17 cellular contexts compared by ENCODE assay signal in genomic region chr1:61451214-61451968, GRCh38.
DNase-seq lines count a peak whose midpoint lies in the region; ATAC-seq, FAIRE-seq and TF ChIP-seq lines count a peak whose summit lies in the region.
"Had no signal": no experiment of that assay in that cellular context is flagged by ENCODE, and none has a peak within 500 bp of the region (broad histone marks: within the 10 kb centered on the region; RNA-seq: fewer than 3 reads in every experiment).

No MANE protein-coding gene starts in this region.

- H3K4me3 ChIP-seq in IMR-90 (ENCODE audit: insufficient read depth, low read depth, low read length) (no peak overlapping the region), astrocyte (ENCODE audit: insufficient read depth, low read depth, low read length) (no peak overlapping the region), smooth muscle cell (no peak overlapping the region), WERI-Rb-1 (ENCODE audit: low read depth, low read length) (no peak overlapping the region), left lung (no peak overlapping the region)

- no peak overlapping the region for H4K5ac ChIP-seq in IMR-90 (ENCODE audit: low read depth, low read length)

- no peaks in the 10 kb centered on the region for H3K79me2 ChIP-seq in astrocyte (ENCODE audit: insufficient read depth, low read length)
- H3K79me2 ChIP-seq in smooth muscle cell (ENCODE audit: low read depth) = no peaks in the 10 kb centered on the region

- no peak overlapping the region for H4K8ac ChIP-seq in IMR-90 (ENCODE audit: low read depth in 2 of 2, low read length in 2 of 2)

- H3K9me3 Mint-ChIP-seq in astrocyte (ENCODE audit: unreplicated experiment) = no peaks in the 10 kb centered on the region
- H3K9me3 Mint-ChIP-seq: endodermal cell; stimulated activated effector memory CD8-positive, alpha-beta T cell treated with anti-CD3 and anti-CD28 coated beads, Interleukin-12 subunit alpha, Interleukin-12 subunit beta, amount 100 ng/mL, for 72 hours had no signal

- no peak overlapping the region for H2AFZ ChIP-seq in IMR-90 (replicated peaks; ENCODE audit: low read length, poor library complexity)
- no peak overlapping the region for H2AFZ ChIP-seq in astrocyte (ENCODE audit: low read depth, low read length)
- H2AFZ ChIP-seq in smooth muscle cell (ENCODE audit: low read depth) = no peak overlapping the region

- no peaks in the 10 kb centered on the region; the same call in 1 of the 2 replicates for H3K27me3 ChIP-seq in IMR-90 (ENCODE audit: control insufficient read depth, insufficient read depth, low read length)
- H3K27me3 ChIP-seq in astrocyte (ENCODE audit: insufficient read depth, low read length) = peaks cover 2% of the 10 kb centered on the region
- no peaks in the 10 kb centered on the region for H3K27me3 ChIP-seq in smooth muscle cell (ENCODE audit: low read depth)
- H3K27me3 ChIP-seq in WERI-Rb-1 (ENCODE audit: insufficient read depth, low read depth, severe bottlenecking) = no peaks in the 10 kb centered on the region
- no peaks in the 10 kb centered on the region for H3K27me3 ChIP-seq in left lung
- H3K27me3 ChIP-seq: BE2C, brain microvascular endothelial cell had no signal

- no peak overlapping the region for H3K4me3 Mint-ChIP-seq in astrocyte (ENCODE audit: unreplicated experiment)
- H3K4me3 Mint-ChIP-seq: endodermal cell; stimulated activated effector memory CD8-positive, alpha-beta T cell treated with anti-CD3 and anti-CD28 coated beads, Interleukin-12 subunit alpha, Interleukin-12 subunit beta, amount 100 ng/mL, for 72 hours had no signal

- no peak overlapping the region for H2BK5ac ChIP-seq in IMR-90 (ENCODE audit: low read depth, low read length, poor library complexity, severe bottlenecking)

- H3K9me1 ChIP-seq in IMR-90 (ENCODE audit: insufficient read depth, low read length) = no peaks in the 10 kb centered on the region

- peaks cover 42% of the 10 kb centered on the region for H3K4me1 Mint-ChIP-seq in astrocyte (ENCODE audit: low read depth, unreplicated experiment)

- dilution Hi-C loops in IMR-90 (cut with HindIII; ENCODE audit: low sequenced_read_pairs, unreplicated experiment) = no loop called here

- H3K36me3 ChIP-seq in IMR-90 (ENCODE audit: control insufficient read depth, insufficient read depth, low read length) = no peaks in the 10 kb centered on the region
- no peaks in the 10 kb centered on the region for H3K36me3 ChIP-seq in astrocyte (ENCODE audit: insufficient read depth, low read length)
- no peaks in the 10 kb centered on the region for H3K36me3 ChIP-seq in smooth muscle cell (ENCODE audit: low read depth)
- no peaks in the 10 kb centered on the region for H3K36me3 ChIP-seq in WERI-Rb-1
- peaks cover 0 to 4% of the 10 kb centered on the region in 2 donors for H3K36me3 ChIP-seq in left lung
- H3K36me3 ChIP-seq: BE2C, brain microvascular endothelial cell had no signal

- TF ChIP-seq CTCF in IMR-90 (conservative IDR thresholded peaks at IDR 0.05; ENCODE audit: low read depth, low read length) = no peak
- TF ChIP-seq CTCF in astrocyte (IDR thresholded peaks at IDR 0.05; ENCODE audit: insufficient read depth, low read depth, low read length) = no peak
- TF ChIP-seq CTCF in smooth muscle cell (IDR thresholded peaks at IDR 0.05; ENCODE audit: borderline replicate concordance, insufficient read depth, poor library complexity, severe bottlenecking) = no peak
- TF ChIP-seq CTCF in WERI-Rb-1 (IDR thresholded peaks at IDR 0.05; ENCODE audit: low read depth, low read length) = no peak
- TF ChIP-seq CTCF in left lung (IDR thresholded peaks at IDR 0.05) = no peak

- H3K9me3 ChIP-seq in IMR-90 (ENCODE audit: control insufficient read depth, insufficient read depth, low read length) = no peaks in the 10 kb centered on the region
- no peaks in the 10 kb centered on the region for H3K9me3 ChIP-seq in astrocyte (ENCODE audit: insufficient read depth, low read depth, low read length)
- no peaks in the 10 kb centered on the region for H3K9me3 ChIP-seq in smooth muscle cell (replicated peaks; ENCODE audit: low read depth)
- H3K9me3 ChIP-seq in WERI-Rb-1 (ENCODE audit: severe bottlenecking) = no peaks in the 10 kb centered on the region
- H3K9me3 ChIP-seq in left lung = no peaks in the 10 kb centered on the region
- H3K9me3 ChIP-seq: BE2C had no signal

- peaks cover 2% of the 10 kb centered on the region; the same call in 1 of the 2 replicates for H3K4me1 ChIP-seq in IMR-90 (ENCODE audit: control insufficient read depth, insufficient read depth, low read length)
- peaks cover 19% of the 10 kb centered on the region for H3K4me1 ChIP-seq in astrocyte (ENCODE audit: insufficient read depth, low read length)
- H3K4me1 ChIP-seq in smooth muscle cell (ENCODE audit: low read depth) = peaks cover 14% of the 10 kb centered on the region
- peaks cover 17 to 38% of the 10 kb centered on the region in 2 donors for H3K4me1 ChIP-seq in left lung

- no peak overlapping the region for H3K18ac ChIP-seq in IMR-90 (ENCODE audit: low read depth, low read length)

- H3K27me3 Mint-ChIP-seq in astrocyte (ENCODE audit: low read depth, unreplicated experiment) = peaks cover 7% of the 10 kb centered on the region

- POLR2A ChIA-PET in IMR-90 (lab: Charles Lee; ENCODE audit: unreplicated experiment) = no interaction called here

- H3K4me2 ChIP-seq in IMR-90 (ENCODE audit: low read depth, low read length) = no peak overlapping the region
- H3K4me2 ChIP-seq in astrocyte (ENCODE audit: low read length) = no peak overlapping the region
- H3K4me2 ChIP-seq in smooth muscle cell = no peak overlapping the region

- H3K56ac ChIP-seq in IMR-90 (ENCODE audit: extremely low read depth, insufficient read depth, low read length) = no peak overlapping the region

- no peak overlapping the region for H3K23ac ChIP-seq in IMR-90 (ENCODE audit: low read depth, low read length)

- in situ Hi-C loops in IMR-90 (cut with MboI; ENCODE audit: low sequenced_read_pairs) = loop anchor here (10.0 kb wide), 1 partner anchor 477 kb away; no protein-coding TSS in a partner anchor

- H3K27ac ChIP-seq in IMR-90 (ENCODE audit: insufficient read depth, low read length) (no peak overlapping the region), astrocyte (ENCODE audit: low read depth, low read length) (no peak overlapping the region), smooth muscle cell (ENCODE audit: low read depth) (peak overlapping the region; percentile 96), WERI-Rb-1 (no peak overlapping the region), left lung (no peak overlapping the region)

- TF ChIP-seq POLR2A in IMR-90 (IDR thresholded peaks at IDR 0.05; ENCODE audit: low read depth, low read length) = no peak

- H2AK5ac ChIP-seq in IMR-90 (ENCODE audit: low read depth, low read length) = no peak overlapping the region

- no peak overlapping the region for H2BK20ac ChIP-seq in IMR-90 (ENCODE audit: low read depth, low read length)

- no peak overlapping the region for H2AK9ac ChIP-seq in IMR-90 (replicated peaks; ENCODE audit: low read depth, low read length, poor library complexity)

- no peak overlapping the region for H2BK15ac ChIP-seq in IMR-90 (ENCODE audit: low read depth, low read length)

- FAIRE-seq in astrocyte (lab: Jason Lieb, UNC) = no peak
- FAIRE-seq: HTR-8/SVneo had no signal

- H3K36me3 Mint-ChIP-seq in astrocyte (ENCODE audit: low read depth, unreplicated experiment) = peaks cover 1% of the 10 kb centered on the region

- H3K9ac ChIP-seq in IMR-90 (ENCODE audit: low read depth, low read length) (no peak overlapping the region), astrocyte (ENCODE audit: low read length) (no peak overlapping the region), smooth muscle cell (ENCODE audit: low read depth) (no peak overlapping the region)

- no peaks in the 10 kb centered on the region for H4K20me1 ChIP-seq in IMR-90 (ENCODE audit: insufficient read depth, low read length)
- no peaks in the 10 kb centered on the region for H4K20me1 ChIP-seq in astrocyte (ENCODE audit: insufficient read depth, low read length)
- H4K20me1 ChIP-seq in smooth muscle cell (ENCODE audit: low read depth) = no peaks in the 10 kb centered on the region

- no peak for ATAC-seq in IMR-90 (ENCODE audit: low read depth)
- no peak for ATAC-seq in GM18517 (IDR thresholded peaks at IDR 0.05; ENCODE audit: unreplicated experiment)
- no peak for ATAC-seq in left lung
- ATAC-seq: stimulated activated effector memory CD8-positive, alpha-beta T cell treated with anti-CD3 and anti-CD28 coated beads, Interleukin-12 subunit alpha, Interleukin-12 subunit beta, amount 100 ng/mL, for 72 hours had no signal

- TF ChIP-seq RAD21 in IMR-90 (IDR thresholded peaks at IDR 0.05; ENCODE audit: low read length) = no peak

- no peak overlapping the region for H3K14ac ChIP-seq in IMR-90 (replicated peaks; ENCODE audit: low read depth, low read length)

- intact Hi-C loops in IMR-90 (cut with micrococcal nuclease) = loop anchor here (5.0 kb wide), 2 partner anchors 249 to 269 kb away; no protein-coding TSS in a partner anchor
- intact Hi-C loops in left lung (cut with DNase I) = loop anchor here in 1 of 2 donors (10.0 kb wide), 2 partner anchors 397 to 477 kb away; no protein-coding TSS in a partner anchor

- CTCF ChIA-PET in IMR-90 (lab: Yijun Ruan, JAX) = interaction anchor here (0.6 to 2.9 kb wide), 4 partner anchors 13 to 402 kb away, joined by 3 to 10 read pairs (median 4); no protein-coding TSS in a partner anchor

- H2BK120ac ChIP-seq in IMR-90 (ENCODE audit: low read depth, low read length) = no peak overlapping the region

- 73% methylated on average over 3 of the region's 12 CpGs; no CpG with 5 or more reads in 1 of the 2 experiments for WGBS in IMR-90 (ENCODE audit: extremely low coverage in 2 of 2, insufficient read length in 1 of 2), 2 experiments
- WGBS in smooth muscle cell (ENCODE audit: low lambda C conversion rate) = 86% methylated on average over 12 of the region's 12 CpGs

- H3K79me1 ChIP-seq in IMR-90 (ENCODE audit: low read depth in 1 of 2, low read length in 2 of 2) = no peaks in the 10 kb centered on the region

- H3K27ac Mint-ChIP-seq in astrocyte (ENCODE audit: unreplicated experiment) = peak overlapping the region; percentile 96
- H3K27ac Mint-ChIP-seq: endodermal cell; stimulated activated effector memory CD8-positive, alpha-beta T cell treated with anti-CD3 and anti-CD28 coated beads, Interleukin-12 subunit alpha, Interleukin-12 subunit beta, amount 100 ng/mL, for 72 hours had no signal

- H4K91ac ChIP-seq in IMR-90 (ENCODE audit: insufficient read depth, low read depth, low read length) = no peak overlapping the region

- no TSS peak for BruUV-seq in IMR-90 (replicated peaks; lab: Mats Ljungman, UMichigan)

- no peak overlapping the region for H3K4ac ChIP-seq in IMR-90 (ENCODE audit: low read depth, low read length)

- DNase-seq in IMR-90 = no peak
- DNase-seq in astrocyte (ENCODE audit: low read depth) = no peak
- peak; percentile 71 for DNase-seq in left kidney (ENCODE audit: low read depth, low spot score)
- no peak for DNase-seq in smooth muscle cell (lab: John Stamatoyannopoulos, UW; ENCODE audit: unreplicated experiment)
- DNase-seq in stimulated activated CD4-positive, alpha-beta T cell treated with anti-CD3 and anti-CD28 coated beads, Interleukin-4, amount 100 ng/mL, for 24 hours = no peak
- no peak for DNase-seq in WERI-Rb-1
- DNase-seq in left lung = no peak
- DNase-seq: activated CD4-positive, alpha-beta T cell treated with anti-CD3 and anti-CD28 coated beads for 1 hour; activated naive CD4-positive, alpha-beta T cell; BE2C; brain microvascular endothelial cell; endodermal cell; NCI-H2081 treated with DMSO at 0.1 percent for 48 hours; T-helper 1 cell had no signal

- H3F3A ChIP-seq in smooth muscle cell (ENCODE audit: low read depth) = no peaks in the 10 kb centered on the region
